10 cellular contexts compared by ENCODE assay signal in the genomic region with DNA sequence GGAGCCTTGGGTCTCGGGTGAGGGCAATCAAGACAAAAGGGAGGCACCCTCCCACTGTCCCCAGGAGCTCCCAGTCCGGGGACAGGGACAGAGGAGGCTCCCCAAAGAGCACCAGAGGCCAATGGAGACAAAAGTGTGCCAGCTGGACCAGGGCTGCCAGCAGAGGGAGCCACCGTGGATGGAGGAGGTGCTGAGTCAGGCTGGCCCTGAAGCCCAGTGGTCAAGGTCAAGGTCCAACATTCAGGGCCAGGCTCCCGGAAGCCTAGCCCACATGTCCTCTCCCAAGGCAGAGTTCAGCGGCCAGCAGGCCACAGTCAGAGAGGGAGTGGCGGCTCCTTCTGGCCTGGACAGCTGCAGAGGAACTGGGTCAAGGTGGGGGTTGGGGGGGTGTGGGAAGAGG. TPM values are rescaled to one million over a fixed set of nuclear protein-coding genes. Genes with fewer than 3 reads are reported as not detected.
DNase-seq lines count a peak whose midpoint lies in the region; ATAC-seq and TF ChIP-seq lines count a peak whose summit lies in the region.
"Had no signal": no experiment of that assay in that cellular context is flagged by ENCODE, and none has a peak within 500 bp of the region (broad histone marks: within the 10 kb centered on the region; RNA-seq: fewer than 3 reads in every experiment).

No MANE protein-coding gene starts in this region.

- no peaks in the 10 kb centered on the region for H3K36me3 ChIP-seq in parathyroid adenoma (ENCODE audit: control insufficient read depth, insufficient read depth, low read length)

- no peak overlapping the region for H3K27ac ChIP-seq in parathyroid adenoma

- no peak for DNase-seq in GM10248 (ENCODE audit: extremely low spot score)
- peak; percentile 30 for DNase-seq in LoVo (ENCODE audit: low spot score)
- no peak for DNase-seq in epithelial cell of proximal tubule (ENCODE audit: low read depth)
- no peak for DNase-seq in UCSD-AML1 (lab: John Stamatoyannopoulos, UW; ENCODE audit: unreplicated experiment)
- DNase-seq in 8988T, result no peak
- no peak for DNase-seq in NCI-H146 (lab: John Stamatoyannopoulos, UW)

- ATAC-seq in HG03280 (IDR thresholded peaks at IDR 0.05; ENCODE audit: unreplicated experiment), result no peak

- H3K79me2 ChIP-seq in parathyroid adenoma, result no peaks in the 10 kb centered on the region

- H3K9me3 ChIP-seq in parathyroid adenoma (ENCODE audit: control insufficient read depth, low read length), result no peaks in the 10 kb centered on the region

- H3K27me3 ChIP-seq in parathyroid adenoma (ENCODE audit: control insufficient read depth, insufficient read depth, low read length), result no peaks in the 10 kb centered on the region

- peak; percentile 33 for TF ChIP-seq CTCF in GM10248 (IDR thresholded peaks at IDR 0.05; ENCODE audit: control extremely low read depth, extremely low read depth, low read depth, missing control alignments)
- TF ChIP-seq CTCF in epithelial cell of proximal tubule (conservative IDR thresholded peaks at IDR 0.05; ENCODE audit: low read depth, low read length), result peak; percentile 69
- peak; percentile 30 for TF ChIP-seq CTCF in parathyroid adenoma (IDR thresholded peaks at IDR 0.05)

- no peak overlapping the region for H2AFZ ChIP-seq in parathyroid adenoma

- H3K4me1 ChIP-seq in parathyroid adenoma, result no peaks in the 10 kb centered on the region

- CTCF ChIA-PET in GM10248 (lab: Yijun Ruan, JAX), result interaction anchor here (0.8 to 5.6 kb wide), 10 partner anchors 9 to 83 kb away, joined by 3 to 41 read pairs (median 5); partner anchors contain the start of gene COL5A3

- no peak overlapping the region for H3K4me2 ChIP-seq in parathyroid adenoma (ENCODE audit: low read length)

- POLR2A ChIA-PET in GM10248 (lab: Yijun Ruan, JAX), result interaction anchor here (0.7 kb wide), 1 partner anchor 342 kb away, joined by 3 read pairs; no protein-coding TSS in a partner anchor

- H3K4me3 ChIP-seq in epithelial cell of proximal tubule (ENCODE audit: low read depth, low read length), result no peak overlapping the region
- H3K4me3 ChIP-seq in parathyroid adenoma (ENCODE audit: low read depth, low read length), result no peak overlapping the region

- H3K9ac ChIP-seq in parathyroid adenoma, result no peak overlapping the region

RNA-seq across cellular contexts. Expression of gene COL5A3, which starts 8.4 kb away (rescaled TPM):
- total RNA-seq in epithelial cell of proximal tubule, result 0.06 TPM in 1 of 2 replicates, not detected in the other
- total RNA-seq: pulmonary artery endothelial cell had no signal

RNA-seq across cellular contexts. Expression of gene RDH8, which starts 11.4 kb away (rescaled TPM):
- not detected in 2 replicates for total RNA-seq in epithelial cell of proximal tubule
- total RNA-seq: pulmonary artery endothelial cell, temporal lobe had no signal
